ENCODE assay signal across 15 cellular contexts in the genomic region with DNA sequence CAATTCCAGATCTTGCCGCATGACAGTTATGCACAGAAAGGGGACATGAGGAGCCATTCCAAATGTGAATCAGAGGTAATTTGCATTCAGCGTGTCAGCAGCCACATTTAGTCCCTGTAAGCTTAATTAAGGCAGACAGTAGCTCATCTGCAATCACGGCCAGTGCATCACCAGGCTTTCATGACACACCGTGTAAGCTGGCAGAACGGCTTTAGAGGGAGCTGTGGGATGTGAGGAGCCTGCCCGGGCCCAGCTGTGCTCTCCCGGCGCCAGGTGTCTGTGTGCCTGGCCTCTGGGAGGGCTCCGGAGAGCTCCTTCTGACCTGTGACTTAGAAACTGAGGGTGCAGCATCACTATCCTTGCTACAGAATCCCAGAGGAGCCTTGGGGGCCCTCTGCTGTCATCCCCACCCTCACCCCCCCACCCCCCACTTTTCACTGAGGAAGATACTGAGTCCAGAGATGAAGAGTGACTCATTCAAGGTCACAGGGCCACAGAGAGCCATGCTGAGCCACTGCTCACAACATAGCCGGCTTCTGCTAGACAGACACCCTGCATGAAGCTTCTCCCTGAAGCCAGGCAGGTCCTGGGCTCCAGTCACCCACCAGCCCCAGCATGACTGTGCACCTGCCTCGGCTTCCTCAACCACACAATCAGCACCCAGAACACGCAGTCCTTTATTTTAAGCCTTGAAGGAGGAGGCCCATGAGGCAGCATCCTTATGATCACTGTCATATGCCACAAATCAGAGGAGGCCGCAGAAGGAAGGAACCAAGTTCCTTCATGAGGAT. TPM values are rescaled to one million over a fixed set of nuclear protein-coding genes. Genes with fewer than 3 reads are reported as not detected.
DNase-seq lines count a peak whose midpoint lies in the region; FAIRE-seq and TF ChIP-seq lines count a peak whose summit lies in the region.
"Had no signal": no experiment of that assay in that cellular context is flagged by ENCODE, and none has a peak within 500 bp of the region (broad histone marks: within the 10 kb centered on the region; RNA-seq: fewer than 3 reads in every experiment).

No MANE protein-coding gene starts in this region.

- TF ChIP-seq CTCF in astrocyte (IDR thresholded peaks at IDR 0.05; ENCODE audit: insufficient read depth, low read depth, low read length) (no peak), kidney (IDR thresholded peaks at IDR 0.05; ENCODE audit: borderline replicate concordance, extremely low read depth, insufficient read depth) (no peak), GM10266 (IDR thresholded peaks at IDR 0.05; ENCODE audit: control insufficient read depth, insufficient read depth, low read depth, missing control alignments) (no peak)

- no peaks in the 10 kb centered on the region for H3K36me3 Mint-ChIP-seq in activated T-cell treated with anti-CD3 and anti-CD28 coated beads, Interleukin-2, amount 50 U/mL, for 24 hours (ENCODE audit: low read depth)
- no peaks in the 10 kb centered on the region for H3K36me3 Mint-ChIP-seq in astrocyte (ENCODE audit: low read depth, unreplicated experiment)
- H3K36me3 Mint-ChIP-seq: WTC11 had no signal

- H3K4me2 ChIP-seq in astrocyte (ENCODE audit: low read length) = no peak overlapping the region

- no peak overlapping the region for H3K27ac Mint-ChIP-seq in activated T-cell treated with anti-CD3 and anti-CD28 coated beads, Interleukin-2, amount 50 U/mL, for 24 hours
- no peak overlapping the region for H3K27ac Mint-ChIP-seq in astrocyte (ENCODE audit: unreplicated experiment)
- H3K27ac Mint-ChIP-seq: stimulated activated naive CD8-positive, alpha-beta T cell treated with anti-CD3 and anti-CD28 coated beads, Interleukin-15, Interleukin-2, amounts not matched to agents 100 ng/mL and 50 ng/mL, for 24 hours; WTC11 had no signal

- intact Hi-C loops in kidney (cut with DNase I) = no loop called here

- DNase-seq in activated T-cell treated with anti-CD3 and anti-CD28 coated beads, Interleukin-2, amount 50 U/mL, for 24 hours = peak; percentile 7
- DNase-seq in activated T-cell treated with anti-CD3 and anti-CD28 coated beads for 4 hours (no peak), astrocyte (ENCODE audit: low read depth) (no peak), kidney (peak; percentile 49), superior temporal gyrus (ENCODE audit: extremely low spot score) (peak; percentile 67), GM10266 (ENCODE audit: extremely low spot score) (no peak), MG63 (no peak), T-helper 2 cell (no peak)
- DNase-seq: ACHN, activated gamma-delta T cell treated with Interleukin-2 at 50 U/mL for 16 hours, KBM-7, NCI-H1436 had no signal

- H3K9me3 Mint-ChIP-seq in activated T-cell treated with anti-CD3 and anti-CD28 coated beads, Interleukin-2, amount 50 U/mL, for 24 hours = no peaks in the 10 kb centered on the region
- no peaks in the 10 kb centered on the region for H3K9me3 Mint-ChIP-seq in astrocyte (ENCODE audit: unreplicated experiment)
- H3K9me3 Mint-ChIP-seq: stimulated activated naive CD8-positive, alpha-beta T cell treated with anti-CD3 and anti-CD28 coated beads, Interleukin-15, Interleukin-2, amounts not matched to agents 100 ng/mL and 50 ng/mL, for 24 hours; WTC11 had no signal

- H3K27me3 Mint-ChIP-seq in activated T-cell treated with anti-CD3 and anti-CD28 coated beads, Interleukin-2, amount 50 U/mL, for 24 hours = peaks cover 14% of the 10 kb centered on the region
- H3K27me3 Mint-ChIP-seq in astrocyte (ENCODE audit: low read depth, unreplicated experiment) = peaks cover 60% of the 10 kb centered on the region

- no peaks in the 10 kb centered on the region for H3K9me3 ChIP-seq in astrocyte (ENCODE audit: insufficient read depth, low read depth, low read length)
- H3K9me3 ChIP-seq in kidney (ENCODE audit: control insufficient read depth in 1 of 2, low read length in 2 of 2) = no peaks in the 10 kb centered on the region
- H3K9me3 ChIP-seq in MG63 = no peaks in the 10 kb centered on the region

- H3K9ac ChIP-seq in astrocyte (ENCODE audit: low read length) (no peak overlapping the region), kidney (ENCODE audit: low read length in 2 of 2) (no peak overlapping the region)

- H3K4me1 ChIP-seq in astrocyte (ENCODE audit: insufficient read depth, low read length) (no peaks in the 10 kb centered on the region), kidney (ENCODE audit: control insufficient read depth in 1 of 2, insufficient read depth in 1 of 2, low read depth in 1 of 2, low read length in 2 of 2) (peaks cover 0 to 3% of the 10 kb centered on the region in 2 donors)

- H4K20me1 ChIP-seq in astrocyte (ENCODE audit: insufficient read depth, low read length) = no peaks in the 10 kb centered on the region

- no peaks in the 10 kb centered on the region for H3K4me1 Mint-ChIP-seq in activated T-cell treated with anti-CD3 and anti-CD28 coated beads, Interleukin-2, amount 50 U/mL, for 24 hours (ENCODE audit: low read depth)
- H3K4me1 Mint-ChIP-seq in astrocyte (ENCODE audit: low read depth, unreplicated experiment) = peaks cover 30% of the 10 kb centered on the region

- H3K4me3 ChIP-seq in astrocyte (ENCODE audit: insufficient read depth, low read depth, low read length) (no peak overlapping the region), kidney (ENCODE audit: low read length in 2 of 2) (no peak overlapping the region), MG63 (no peak overlapping the region)

- H3K27ac ChIP-seq in astrocyte (ENCODE audit: low read depth, low read length) (no peak overlapping the region), kidney (ENCODE audit: low read depth in 2 of 2, low read length in 2 of 2) (no peak overlapping the region)

- H3K27me3 ChIP-seq in astrocyte (ENCODE audit: insufficient read depth, low read length) (peaks cover 35% of the 10 kb centered on the region), MG63 (peaks cover 5% of the 10 kb centered on the region; the same call in 1 of the 2 replicates)

- H2AFZ ChIP-seq in astrocyte (ENCODE audit: low read depth, low read length) = no peak overlapping the region

- no peak for FAIRE-seq in astrocyte (lab: Jason Lieb, UNC)
- no peak for FAIRE-seq in kidney (lab: Jason Lieb, UNC)
- FAIRE-seq: urothelium cell line had no signal

- H3K36me3 ChIP-seq in astrocyte (ENCODE audit: insufficient read depth, low read length) (no peaks in the 10 kb centered on the region), kidney (ENCODE audit: control insufficient read depth in 1 of 2, insufficient read depth in 2 of 2, low read length in 2 of 2) (no peaks in the 10 kb centered on the region), MG63 (no peaks in the 10 kb centered on the region)

- no peaks in the 10 kb centered on the region for H3K79me2 ChIP-seq in astrocyte (ENCODE audit: insufficient read depth, low read length)

- no peak overlapping the region for H3K4me3 Mint-ChIP-seq in activated T-cell treated with anti-CD3 and anti-CD28 coated beads, Interleukin-2, amount 50 U/mL, for 24 hours
- peak overlapping the region; percentile 72 for H3K4me3 Mint-ChIP-seq in astrocyte (ENCODE audit: unreplicated experiment)
- H3K4me3 Mint-ChIP-seq: stimulated activated naive CD8-positive, alpha-beta T cell treated with anti-CD3 and anti-CD28 coated beads, Interleukin-15, Interleukin-2, amounts not matched to agents 100 ng/mL and 50 ng/mL, for 24 hours had no signal

RNA-seq across cellular contexts. Expression of gene PRKAG2, which starts 19.0 kb away (rescaled TPM):
- 26.9 and 40.7 TPM in 2 replicates for total RNA-seq in astrocyte
- 40.7 TPM for total RNA-seq in kidney
- 40.9 TPM for polyA plus RNA-seq in kidney (ENCODE audit: insufficient read depth, low read depth, low replicate concordance)
- 15.2 and 17.7 TPM in 2 replicates for total RNA-seq in MG63 (2014; rRNA removed; shearing (Covaris generic); ENCODE audit: low replicate concordance)

Comparison
In these comparisons a context has a peak if more than half of its experiments do, and no peak if none do; other contexts are left out.
1. DNase-seq: peak in activated T-cell treated with anti-CD3 and anti-CD28 coated beads, Interleukin-2, amount 50 U/mL, for 24 hours (single experiment), kidney (single experiment) and superior temporal gyrus (single experiment); none in activated T-cell treated with anti-CD3 and anti-CD28 coated beads for 4 hours (single experiment), astrocyte (single experiment), GM10266 (single experiment), MG63 (single experiment) and T-helper 2 cell (0 of 5).